10 cellular contexts compared by ENCODE assay signal in the genomic region with DNA sequence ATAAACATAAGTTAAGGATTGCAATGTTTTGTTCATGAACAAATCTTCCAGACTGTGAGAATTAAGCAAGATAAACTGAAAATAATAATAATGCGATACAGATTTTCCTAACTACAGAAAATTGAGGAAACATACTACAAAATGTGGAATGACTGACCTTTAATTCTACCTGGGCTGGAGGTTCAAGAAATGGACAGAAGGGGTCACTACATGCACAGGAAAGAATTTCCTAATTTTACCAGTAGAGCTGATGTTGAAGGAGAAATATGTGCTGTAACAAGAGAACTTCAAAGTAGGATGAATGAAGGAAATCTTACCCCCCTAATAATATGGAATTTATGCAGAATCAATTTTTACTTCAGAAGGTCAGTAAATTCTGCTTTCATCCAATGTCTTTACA.
DNase-seq lines count a peak whose midpoint lies in the region; ATAC-seq and TF ChIP-seq lines count a peak whose summit lies in the region.
"Had no signal": no experiment of that assay in that cellular context is flagged by ENCODE, and none has a peak within 500 bp of the region (broad histone marks: within the 10 kb centered on the region; RNA-seq: fewer than 3 reads in every experiment).

No MANE protein-coding gene starts in this region.

- POLR2A ChIA-PET in WTC11 (lab: Charles Lee), result interaction anchor here (0.5 kb wide), 1 partner anchor 919 kb away, joined by 7 read pairs; no protein-coding TSS in a partner anchor

- H3K27me3 Mint-ChIP-seq in WTC11 (ENCODE audit: low read depth), result no peaks in the 10 kb centered on the region

- TF ChIP-seq CTCF in WTC11 (IDR thresholded peaks at IDR 0.05), result 0 out of 2 replicates have a peak, but pooled peaks have one; percentile 26
- peak; percentile 20 for TF ChIP-seq CTCF in lower lobe of right lung (IDR thresholded peaks at IDR 0.05)

- H3K4me3 Mint-ChIP-seq in WTC11, result no peak overlapping the region
- H3K4me3 Mint-ChIP-seq: stimulated activated naive CD8-positive, alpha-beta T cell treated with anti-CD3 and anti-CD28 coated beads, Interleukin-15, Interleukin-2, amounts not matched to agents 100 ng/mL and 50 ng/mL, for 24 hours had no signal

- H3K4me1 ChIP-seq in lower lobe of right lung, result no peaks in the 10 kb centered on the region

- H3K36me3 ChIP-seq in lower lobe of right lung, result no peaks in the 10 kb centered on the region

- no peaks in the 10 kb centered on the region for H3K27me3 ChIP-seq in lower lobe of right lung (ENCODE audit: low read depth)

- CTCF ChIA-PET in WTC11 (lab: Charles Lee), result interaction anchor here (0.5 to 2.6 kb wide), 10 partner anchors 14 to 220 kb away, joined by 3 to 10 read pairs (median 5); partner anchors contain the start of genes ZNF440 and ZNF491

- H3K27ac ChIP-seq in lower lobe of right lung, result no peak overlapping the region

- ATAC-seq in WTC11 (0 out of 2 replicates have a peak, but pooled peaks have one; percentile 24), lower lobe of right lung (no peak), GM18873 (IDR thresholded peaks at IDR 0.05; ENCODE audit: low FRiP score, unreplicated experiment) (no peak)

- H3K4me3 ChIP-seq in lower lobe of right lung, result no peak overlapping the region

- H3K27ac Mint-ChIP-seq in WTC11, result no peak overlapping the region

- peaks cover 12% of the 10 kb centered on the region for H3K36me3 Mint-ChIP-seq in WTC11

- H3K4me1 Mint-ChIP-seq in WTC11, result peaks cover 9% of the 10 kb centered on the region

- in situ Hi-C loops in KBM-7 (cut with MboI; ENCODE audit: low pct_unique_long_range_greater_than_20kb, low sequenced_read_pairs), result no loop called here

- DNase-seq in EL (peak; percentile 9), KBM-7 (peak; percentile 16), WTC11 (ENCODE audit: low spot score) (no peak), lower lobe of right lung (no peak), NCI-H2196 treated with DMSO at 0.1 percent for 48 hours (lab: John Stamatoyannopoulos, UW; ENCODE audit: unreplicated experiment) (no peak)
- no peak for DNase-seq in stimulated activated naive CD4-positive, alpha-beta T cell treated with Interleukin-2 at 50 U/mL for 16 hours (lab: John Stamatoyannopoulos, UW)
- no peak for DNase-seq in activated T-cell treated with anti-CD3 and anti-CD28 coated beads, Interleukin-2, amount 50 U/mL, for 1 hour
- DNase-seq: NCI-H345 had no signal

- intact Hi-C loops in lower lobe of right lung (cut with DNase I), result no loop called here

- no peaks in the 10 kb centered on the region for H3K9me3 Mint-ChIP-seq in WTC11

- H3K9me3 ChIP-seq in lower lobe of right lung, result no peaks in the 10 kb centered on the region

TF ChIP-seq in WTC11, 78 proteins besides CTCF, POLR2A, EP300 and RAD21:
- TF ChIP-seq, protein P1, sequence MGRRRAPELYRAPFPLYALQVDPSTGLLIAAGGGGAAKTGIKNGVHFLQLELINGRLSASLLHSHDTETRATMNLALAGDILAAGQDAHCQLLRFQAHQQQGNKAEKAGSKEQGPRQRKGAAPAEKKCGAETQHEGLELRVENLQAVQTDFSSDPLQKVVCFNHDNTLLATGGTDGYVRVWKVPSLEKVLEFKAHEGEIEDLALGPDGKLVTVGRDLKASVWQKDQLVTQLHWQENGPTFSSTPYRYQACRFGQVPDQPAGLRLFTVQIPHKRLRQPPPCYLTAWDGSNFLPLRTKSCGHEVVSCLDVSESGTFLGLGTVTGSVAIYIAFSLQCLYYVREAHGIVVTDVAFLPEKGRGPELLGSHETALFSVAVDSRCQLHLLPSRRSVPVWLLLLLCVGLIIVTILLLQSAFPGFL (CRISPR knock-in tag; IDR thresholded peaks at IDR 0.05; ENCODE audit: borderline replicate concordance), result no peak
- no peak for TF ChIP-seq TCF7 (CRISPR knock-in tag; IDR thresholded peaks at IDR 0.05; ENCODE audit: low read depth)
- TF ChIP-seq, protein P2, sequence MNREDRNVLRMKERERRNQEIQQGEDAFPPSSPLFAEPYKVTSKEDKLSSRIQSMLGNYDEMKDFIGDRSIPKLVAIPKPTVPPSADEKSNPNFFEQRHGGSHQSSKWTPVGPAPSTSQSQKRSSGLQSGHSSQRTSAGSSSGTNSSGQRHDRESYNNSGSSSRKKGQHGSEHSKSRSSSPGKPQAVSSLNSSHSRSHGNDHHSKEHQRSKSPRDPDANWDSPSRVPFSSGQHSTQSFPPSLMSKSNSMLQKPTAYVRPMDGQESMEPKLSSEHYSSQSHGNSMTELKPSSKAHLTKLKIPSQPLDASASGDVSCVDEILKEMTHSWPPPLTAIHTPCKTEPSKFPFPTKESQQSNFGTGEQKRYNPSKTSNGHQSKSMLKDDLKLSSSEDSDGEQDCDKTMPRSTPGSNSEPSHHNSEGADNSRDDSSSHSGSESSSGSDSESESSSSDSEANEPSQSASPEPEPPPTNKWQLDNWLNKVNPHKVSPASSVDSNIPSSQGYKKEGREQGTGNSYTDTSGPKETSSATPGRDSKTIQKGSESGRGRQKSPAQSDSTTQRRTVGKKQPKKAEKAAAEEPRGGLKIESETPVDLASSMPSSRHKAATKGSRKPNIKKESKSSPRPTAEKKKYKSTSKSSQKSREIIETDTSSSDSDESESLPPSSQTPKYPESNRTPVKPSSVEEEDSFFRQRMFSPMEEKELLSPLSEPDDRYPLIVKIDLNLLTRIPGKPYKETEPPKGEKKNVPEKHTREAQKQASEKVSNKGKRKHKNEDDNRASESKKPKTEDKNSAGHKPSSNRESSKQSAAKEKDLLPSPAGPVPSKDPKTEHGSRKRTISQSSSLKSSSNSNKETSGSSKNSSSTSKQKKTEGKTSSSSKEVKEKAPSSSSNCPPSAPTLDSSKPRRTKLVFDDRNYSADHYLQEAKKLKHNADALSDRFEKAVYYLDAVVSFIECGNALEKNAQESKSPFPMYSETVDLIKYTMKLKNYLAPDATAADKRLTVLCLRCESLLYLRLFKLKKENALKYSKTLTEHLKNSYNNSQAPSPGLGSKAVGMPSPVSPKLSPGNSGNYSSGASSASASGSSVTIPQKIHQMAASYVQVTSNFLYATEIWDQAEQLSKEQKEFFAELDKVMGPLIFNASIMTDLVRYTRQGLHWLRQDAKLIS (CRISPR knock-in tag; IDR thresholded peaks at IDR 0.05; ENCODE audit: borderline replicate concordance), result no peak
- TF ChIP-seq ZNF263 (CRISPR knock-in tag; IDR thresholded peaks at IDR 0.05; ENCODE audit: low read depth), result no peak
- no peak for TF ChIP-seq ZNF423 (CRISPR knock-in tag; IDR thresholded peaks at IDR 0.05)
- TF ChIP-seq NR3C1 (CRISPR knock-in tag; conservative IDR thresholded peaks at IDR 0.05; ENCODE audit: low read depth), result no peak
- TF ChIP-seq HMGA2 (CRISPR knock-in tag; IDR thresholded peaks at IDR 0.05), result no peak
- no peak for TF ChIP-seq ZNF416 (CRISPR knock-in tag; IDR thresholded peaks at IDR 0.05)
- no peak for TF ChIP-seq SMAD3 (CRISPR knock-in tag; IDR thresholded peaks at IDR 0.05; ENCODE audit: borderline replicate concordance)
- TF ChIP-seq ZNF219 (CRISPR knock-in tag; IDR thresholded peaks at IDR 0.05; ENCODE audit: borderline replicate concordance), result no peak
- TF ChIP-seq OVOL2 (CRISPR knock-in tag; IDR thresholded peaks at IDR 0.05; ENCODE audit: borderline replicate concordance), result no peak
- TF ChIP-seq ZNF671 (CRISPR knock-in tag; IDR thresholded peaks at IDR 0.05), result no peak
- TF ChIP-seq ELF4 (CRISPR knock-in tag; IDR thresholded peaks at IDR 0.05; ENCODE audit: low read depth), result no peak

Comparison
In these comparisons a context has a peak if more than half of its experiments do, and no peak if none do; other contexts are left out.
1. DNase-seq: peak in EL (single experiment) and KBM-7 (single experiment); none in WTC11 (single experiment), lower lobe of right lung (single experiment), stimulated activated naive CD4-positive, alpha-beta T cell treated with Interleukin-2 at 50 U/mL for 16 hours (single experiment), activated T-cell treated with anti-CD3 and anti-CD28 coated beads, Interleukin-2, amount 50 U/mL, for 1 hour (single experiment) and NCI-H2196 treated with DMSO at 0.1 percent for 48 hours (single experiment).